ENCODE assay signal across 21 cellular contexts in the genomic region with DNA sequence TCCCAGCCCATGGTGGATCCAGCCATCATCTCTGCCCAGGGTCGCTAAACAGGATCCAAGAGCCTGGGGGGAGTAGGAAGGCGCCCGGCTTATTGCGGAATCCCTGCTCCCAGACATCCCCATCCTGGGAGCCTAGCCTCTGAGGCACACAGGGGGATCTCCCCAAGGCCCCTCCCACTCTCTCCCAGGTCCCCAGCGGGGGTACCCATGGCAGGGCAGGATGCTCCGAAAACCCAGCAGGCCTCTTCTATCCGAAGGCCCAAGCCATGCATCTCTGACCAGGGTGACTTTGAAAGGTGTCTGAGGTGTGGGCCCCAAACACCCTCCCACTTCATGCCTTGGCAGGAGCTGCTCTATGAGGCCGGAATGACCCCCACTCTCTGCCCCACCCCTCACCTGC.
"Had no signal": no experiment of that assay in that cellular context is flagged by ENCODE, and none has a peak within 500 bp of the region (broad histone marks: within the 10 kb centered on the region; RNA-seq: fewer than 3 reads in every experiment).

No MANE protein-coding gene starts in this region.

- H2AFZ ChIP-seq: hepatocyte had no signal

- H3K27me3 ChIP-seq: dorsolateral prefrontal cortex, foreskin keratinocyte, gastroesophageal sphincter, hepatocyte, left lung had no signal

- H3K4me2 ChIP-seq: hepatocyte had no signal

- H3K4me1 ChIP-seq: esophagus muscularis mucosa, foreskin keratinocyte, gastroesophageal sphincter, heart left ventricle, left lung, lower lobe of right lung had no signal

- H3K36me3 ChIP-seq: esophagus muscularis mucosa, gastroesophageal sphincter, heart left ventricle, left lung, lower lobe of right lung had no signal

- H3K4me3 ChIP-seq: coronary artery, dorsolateral prefrontal cortex, esophagus muscularis mucosa, gastroesophageal sphincter, heart left ventricle, hepatocyte, left lung, lower lobe of right lung, mucosa of descending colon had no signal

- H3K9me3 ChIP-seq: left lung, lower lobe of right lung, mucosa of descending colon had no signal

- ATAC-seq: foreskin keratinocyte, gastroesophageal sphincter, heart left ventricle, left cardiac atrium, left lung, left ventricle myocardium superior, lower lobe of right lung, mucosa of descending colon had no signal

- DNase-seq: dermis blood vessel endothelial cell; dorsolateral prefrontal cortex; effector CD4-positive, alpha-beta T cell; effector memory CD4-positive, alpha-beta T cell; foreskin keratinocyte; heart left ventricle; hypothalamus; immature natural killer cell; islet precursor cell; kidney; kidney glomerular epithelial cell; left cardiac atrium; left lung; left ventricle myocardium superior; lower lobe of right lung; mesenchymal stem cell; mucosa of descending colon had no signal

- H3K27ac ChIP-seq: coronary artery, dorsolateral prefrontal cortex, esophagus muscularis mucosa, foreskin keratinocyte, gastroesophageal sphincter, heart left ventricle, hepatocyte, left lung, lower lobe of right lung had no signal
